8 cellular contexts compared by ENCODE assay signal in genomic region chr12:109573914-109574244, GRCh38. TPM values are rescaled to one million over a fixed set of nuclear protein-coding genes. Genes with fewer than 3 reads are reported as not detected.
DNase-seq lines count a peak whose midpoint lies in the region; ATAC-seq, FAIRE-seq and TF ChIP-seq lines count a peak whose summit lies in the region.

No MANE protein-coding gene starts in this region.

- peak overlapping the region; percentile 68 for H3K9ac ChIP-seq in IMR-90 (ENCODE audit: low read depth, low read length)

- ATAC-seq in IMR-90 (ENCODE audit: low read depth) = no peak
- ATAC-seq in effector memory CD8-positive, alpha-beta T cell (replicated peaks) = peak; percentile 18
- ATAC-seq in pancreas = no peak

- peak overlapping the region; percentile 96 for H2AFZ ChIP-seq in IMR-90 (replicated peaks; ENCODE audit: low read length, poor library complexity)

- no peak overlapping the region for H3K27ac ChIP-seq in IMR-90 (ENCODE audit: insufficient read depth, low read length)
- peak overlapping the region in 1 of 4 donors; percentile 84 for H3K27ac ChIP-seq in pancreas

- H3K4me2 ChIP-seq in IMR-90 (ENCODE audit: low read depth, low read length) = peak overlapping the region; percentile 87

- H2BK5ac ChIP-seq in IMR-90 (ENCODE audit: low read depth, low read length, poor library complexity, severe bottlenecking) = no peak overlapping the region

- no peak overlapping the region for H2BK15ac ChIP-seq in IMR-90 (ENCODE audit: low read depth, low read length)

- no peak for TF ChIP-seq POLR2A in IMR-90 (IDR thresholded peaks at IDR 0.05; ENCODE audit: low read depth, low read length)

- H3K27me3 Mint-ChIP-seq in effector memory CD8-positive, alpha-beta T cell = no peaks in the 10 kb centered on the region

- peak overlapping the region; percentile 77 for H3K14ac ChIP-seq in IMR-90 (replicated peaks; ENCODE audit: low read depth, low read length)

- TF ChIP-seq CTCF in GM12864 (IDR thresholded peaks at IDR 0.05; ENCODE audit: low read depth, low read length, missing control alignments) (no peak), IMR-90 (conservative IDR thresholded peaks at IDR 0.05; ENCODE audit: low read depth, low read length) (no peak), pancreas (IDR thresholded peaks at IDR 0.05) (no peak)

- no TSS peak for BruUV-seq in IMR-90 (replicated peaks; lab: Mats Ljungman, UMichigan)

- H3K18ac ChIP-seq in IMR-90 (ENCODE audit: low read depth, low read length) = no peak overlapping the region

- H3K9me1 ChIP-seq in IMR-90 (ENCODE audit: insufficient read depth, low read length) = peaks cover 5% of the 10 kb centered on the region

- TF ChIP-seq RAD21 in IMR-90 (IDR thresholded peaks at IDR 0.05; ENCODE audit: low read length) = no peak

- no peak for DNase-seq in GM12864 (ENCODE audit: low read depth)
- DNase-seq in IMR-90 = no peak
- no peak for DNase-seq in effector memory CD8-positive, alpha-beta T cell
- DNase-seq in pancreas = no peak
- DNase-seq in hypothalamus (lab: John Stamatoyannopoulos, UW) = no peak
- DNase-seq in stimulated activated CD4-positive, alpha-beta T cell treated with anti-CD3 and anti-CD28 coated beads, Interleukin-2, amount 100 ng/mL, for 24 hours = no peak
- DNase-seq in NCI-H524 (lab: John Stamatoyannopoulos, UW) = no peak
- no peak for DNase-seq in Kasumi-1 (lab: John Stamatoyannopoulos, UW)

- H3K56ac ChIP-seq in IMR-90 (ENCODE audit: extremely low read depth, insufficient read depth, low read length) = no peak overlapping the region

- peaks cover 20% of the 10 kb centered on the region for H3K36me3 Mint-ChIP-seq in effector memory CD8-positive, alpha-beta T cell (ENCODE audit: insufficient read depth)

- peaks cover 3 to 16% of the 10 kb centered on the region in 2 experiments; a peak in 3 of 4 replicates for H3K79me1 ChIP-seq in IMR-90 (ENCODE audit: low read depth in 1 of 2, low read length in 2 of 2)

- H3K27me3 ChIP-seq in IMR-90 (ENCODE audit: control insufficient read depth, insufficient read depth, low read length) (no peaks in the 10 kb centered on the region), pancreas (no peaks in the 10 kb centered on the region)

- no peak overlapping the region for H4K5ac ChIP-seq in IMR-90 (ENCODE audit: low read depth, low read length)

- POLR2A ChIA-PET in IMR-90 (lab: Charles Lee; ENCODE audit: unreplicated experiment) = no interaction called here

- no peaks in the 10 kb centered on the region for H4K20me1 ChIP-seq in IMR-90 (ENCODE audit: insufficient read depth, low read length)

- peak overlapping the region; percentile 23; the same call in 1 of the 2 replicates for H3K4ac ChIP-seq in IMR-90 (ENCODE audit: low read depth, low read length)

- peak overlapping the region; percentile 87 to 90 for H3K4me3 Mint-ChIP-seq in effector memory CD8-positive, alpha-beta T cell

- H3K23ac ChIP-seq in IMR-90 (ENCODE audit: low read depth, low read length) = peak overlapping the region; percentile 62; the same call in 1 of the 2 replicates

- no peak overlapping the region for H4K91ac ChIP-seq in IMR-90 (ENCODE audit: insufficient read depth, low read depth, low read length)

- FAIRE-seq in pancreas (lab: Jason Lieb, UNC) = no peak

- H3K9me3 ChIP-seq in IMR-90 (ENCODE audit: control insufficient read depth, insufficient read depth, low read length) (no peaks in the 10 kb centered on the region), pancreas (no peaks in the 10 kb centered on the region)

- dilution Hi-C loops in IMR-90 (cut with HindIII; ENCODE audit: low sequenced_read_pairs, unreplicated experiment) = no loop called here

- H3K9me3 Mint-ChIP-seq in effector memory CD8-positive, alpha-beta T cell = no peaks in the 10 kb centered on the region

- in situ Hi-C loops in IMR-90 (cut with MboI; ENCODE audit: low sequenced_read_pairs) = no loop called here

- H2AK5ac ChIP-seq in IMR-90 (ENCODE audit: low read depth, low read length) = no peak overlapping the region

- H3K4me1 Mint-ChIP-seq in effector memory CD8-positive, alpha-beta T cell (ENCODE audit: low read depth in 2 of 2) = peaks cover 20 to 25% of the 10 kb centered on the region in 2 donors

- H3K4me3 ChIP-seq in GM12864 (ENCODE audit: low read depth, low read length) (peak overlapping the region; percentile 74), IMR-90 (ENCODE audit: insufficient read depth, low read depth, low read length) (peak overlapping the region; percentile 73), pancreas (peak overlapping the region; percentile 61 to 88 (median 74))

- H2BK20ac ChIP-seq in IMR-90 (ENCODE audit: low read depth, low read length) = no peak overlapping the region

- peaks cover 8% of the 10 kb centered on the region for H3K36me3 ChIP-seq in IMR-90 (ENCODE audit: control insufficient read depth, insufficient read depth, low read length)
- H3K36me3 ChIP-seq in pancreas = peaks cover 0 to 12% (median 0%) of the 10 kb centered on the region in 3 donors

- no peak overlapping the region for H2BK120ac ChIP-seq in IMR-90 (ENCODE audit: low read depth, low read length)

- H3K4me1 ChIP-seq in IMR-90 (ENCODE audit: control insufficient read depth, insufficient read depth, low read length) (peaks cover 2% of the 10 kb centered on the region; the same call in 1 of the 2 replicates), pancreas (peaks cover 0 to 15% (median 7%) of the 10 kb centered on the region in 3 donors)

- H3K27ac Mint-ChIP-seq in effector memory CD8-positive, alpha-beta T cell = peak overlapping the region; percentile 97 to 98

- peak overlapping the region in 1 of 2 experiments; percentile 41; a peak in 1 of 4 replicates for H4K8ac ChIP-seq in IMR-90 (ENCODE audit: low read depth in 2 of 2, low read length in 2 of 2)

- peak overlapping the region; percentile 6 for H2AK9ac ChIP-seq in IMR-90 (replicated peaks; ENCODE audit: low read depth, low read length, poor library complexity)

- CTCF ChIA-PET in IMR-90 (lab: Yijun Ruan, JAX) = interaction anchor here (0.7 to 1.3 kb wide), 4 partner anchors 23 to 201 kb away, joined by 3 to 5 read pairs (median 4); no protein-coding TSS in a partner anchor

- 20% methylated on average over 1 of the region's 13 CpGs; no CpG with 5 or more reads in 1 of the 2 experiments for WGBS in IMR-90 (ENCODE audit: extremely low coverage in 2 of 2, insufficient read length in 1 of 2), 2 experiments
- 0 to 1% methylated on average over 13 of the region's 13 CpGs for WGBS in pancreas, 2 donors

- intact Hi-C loops in IMR-90 (cut with micrococcal nuclease) = loop anchor here (1.0 kb wide), 2 partner anchors 56 to 146 kb away; no protein-coding TSS in a partner anchor
- intact Hi-C loops in pancreas (cut with DNase I) = no loop called here

TF ChIP-seq in IMR-90, 13 proteins besides CTCF, POLR2A, EP300 and RAD21:
- TF ChIP-seq ELK1 (IDR thresholded peaks at IDR 0.05; ENCODE audit: borderline replicate concordance, low read depth, low read length) (no peak), RFX5 (IDR thresholded peaks at IDR 0.05; ENCODE audit: low read depth, low read length) (no peak), MAZ (IDR thresholded peaks at IDR 0.05; ENCODE audit: borderline replicate concordance, low read depth, low read length) (no peak)

RNA-seq across cellular contexts. Expression of gene MVK, which starts 0.3 kb away (rescaled TPM):
- 6.6 and 6.9 TPM in 2 replicates for total RNA-seq in IMR-90 (2012; rRNA removed)
- 11.5 and 12.2 TPM in 2 replicates for polyA plus RNA-seq in IMR-90 (2012; rRNA removed)
- 9.8 and 11.6 TPM in 2 replicates for polyA plus RNA-seq in IMR-90 (2012; cell fraction: cytosol; rRNA removed)
- 12.4 and 22.5 TPM in 2 replicates for polyA plus RNA-seq in IMR-90 (2012; cell fraction: nucleus; rRNA removed; ENCODE audit: low replicate concordance)
- 1 to 10 TPM; 5.8 to 8.6 (median 7.3) TPM for total RNA-seq in pancreas
- polyA plus RNA-seq in pancreas = 10 to 100 TPM; 13.3 to 15.9 TPM

RNA-seq across cellular contexts. Expression of gene MMAB, which starts 0.6 kb away (rescaled TPM):
- total RNA-seq in IMR-90 (2012; rRNA removed) (14.2 and 16.5 TPM in 2 replicates), pancreas (10 to 100 TPM; 15.6 to 26.1 (median 17.6) TPM)
- polyA plus RNA-seq in IMR-90 (2012; rRNA removed) (16.9 and 17.3 TPM in 2 replicates), pancreas (10 to 100 TPM; 33.2 to 40.6 TPM)
- polyA plus RNA-seq in IMR-90 (2012; cell fraction: cytosol; rRNA removed) = 16.1 and 18.4 TPM in 2 replicates
- 16.9 and 21.4 TPM in 2 replicates for polyA plus RNA-seq in IMR-90 (2012; cell fraction: nucleus; rRNA removed; ENCODE audit: low replicate concordance)
